Comparison of ENCODE assay signal across 10 cellular contexts in genomic region chr17:28042721-28043291, GRCh38. TPM values are rescaled to one million over a fixed set of nuclear protein-coding genes. Genes with fewer than 3 reads are reported as not detected.
DNase-seq lines count a peak whose midpoint lies in the region; ATAC-seq and TF ChIP-seq lines count a peak whose summit lies in the region.
"Had no signal": no experiment of that assay in that cellular context is flagged by ENCODE, and none has a peak within 500 bp of the region (broad histone marks: within the 10 kb centered on the region; RNA-seq: fewer than 3 reads in every experiment).

No MANE protein-coding gene starts in this region.

- peak overlapping the region; percentile 95 for H3K4me2 ChIP-seq in hepatocyte

- peaks cover 15% of the 10 kb centered on the region for H4K20me1 ChIP-seq in hepatocyte (ENCODE audit: insufficient read depth, poor library complexity, severe bottlenecking)

- peaks cover 70% of the 10 kb centered on the region for H3K4me1 Mint-ChIP-seq in activated CD4-positive, alpha-beta T cell treated with anti-CD3 and anti-CD28 coated beads, Interleukin-2, amount 10 ng/mL, durations not matched to agents 7 days and 5 days
- H3K4me1 Mint-ChIP-seq in activated CD4-positive, alpha-beta memory T cell treated with anti-CD3 and anti-CD28 coated beads for 36 hours (ENCODE audit: low read depth), result peaks cover 63% of the 10 kb centered on the region
- H3K4me1 Mint-ChIP-seq in stimulated activated memory B cell treated with anti-CD40 and anti-IgM and Interleukin-4, amounts not matched to agents 10 μg/mL and 1 μg/mL and 100 μg/mL, for 72 hours, result peaks cover 68% of the 10 kb centered on the region

- H3K79me2 ChIP-seq in hepatocyte, result peaks cover 59% of the 10 kb centered on the region

- H3K9me3 Mint-ChIP-seq in activated CD4-positive, alpha-beta T cell treated with anti-CD3 and anti-CD28 coated beads, Interleukin-2, amount 10 ng/mL, durations not matched to agents 7 days and 5 days, result no peaks in the 10 kb centered on the region
- H3K9me3 Mint-ChIP-seq in activated CD4-positive, alpha-beta memory T cell treated with anti-CD3 and anti-CD28 coated beads for 36 hours, result no peaks in the 10 kb centered on the region
- no peaks in the 10 kb centered on the region for H3K9me3 Mint-ChIP-seq in stimulated activated memory B cell treated with anti-CD40 and anti-IgM and Interleukin-4, amounts not matched to agents 10 μg/mL and 1 μg/mL and 100 μg/mL, for 72 hours

- peak overlapping the region; percentile 83 for H3K4me3 Mint-ChIP-seq in activated CD4-positive, alpha-beta T cell treated with anti-CD3 and anti-CD28 coated beads, Interleukin-2, amount 10 ng/mL, durations not matched to agents 7 days and 5 days
- peak overlapping the region; percentile 74 for H3K4me3 Mint-ChIP-seq in activated CD4-positive, alpha-beta memory T cell treated with anti-CD3 and anti-CD28 coated beads for 36 hours
- peak overlapping the region; percentile 93 for H3K4me3 Mint-ChIP-seq in stimulated activated memory B cell treated with anti-CD40 and anti-IgM and Interleukin-4, amounts not matched to agents 10 μg/mL and 1 μg/mL and 100 μg/mL, for 72 hours

- TF ChIP-seq CTCF in hepatocyte (IDR thresholded peaks at IDR 0.05; ENCODE audit: poor library complexity), result no peak

- H3K4me1 ChIP-seq in hepatocyte (ENCODE audit: insufficient read depth), result peaks cover 23% of the 10 kb centered on the region

- H3K27me3 ChIP-seq in hepatocyte, result no peaks in the 10 kb centered on the region

- DNase-seq in activated CD4-positive, alpha-beta T cell treated with anti-CD3 and anti-CD28 coated beads, Interleukin-2, amount 10 ng/mL, durations not matched to agents 7 days and 5 days, result no peak
- DNase-seq in activated CD4-positive, alpha-beta T cell treated with anti-CD3 and anti-CD28 coated beads for 4 hours, result no peak
- DNase-seq in activated CD4-positive, alpha-beta memory T cell treated with anti-CD3 and anti-CD28 coated beads for 36 hours, result no peak
- no peak for DNase-seq in hepatocyte (ENCODE audit: low spot score)
- no peak for DNase-seq in NAMALWA (ENCODE audit: low spot score)
- DNase-seq in effector CD4-positive, alpha-beta T cell, result no peak
- DNase-seq: activated gamma-delta T cell, NCI-H2171 had no signal

- CTCF ChIA-PET in activated CD4-positive, alpha-beta T cell treated with anti-CD3 and anti-CD28 coated beads, Interleukin-2, amount 10 ng/mL, durations not matched to agents 7 days and 5 days (lab: Charles Lee), result no interaction called here
- CTCF ChIA-PET in activated CD4-positive, alpha-beta memory T cell treated with anti-CD3 and anti-CD28 coated beads for 36 hours (lab: Charles Lee), result no interaction called here

- peak overlapping the region; percentile 86 for H3K4me3 ChIP-seq in hepatocyte

- intact Hi-C loops in activated CD4-positive, alpha-beta memory T cell treated with anti-CD3 and anti-CD28 coated beads for 36 hours (cut with micrococcal nuclease), result loop anchor here (5.0 kb wide), 1 partner anchor 274 kb away; the partner anchor contains the start of gene TMEM97

- H3K27ac ChIP-seq in hepatocyte, result no peak overlapping the region

- no peak for ATAC-seq in stimulated activated memory B cell treated with anti-CD40 and anti-IgM and Interleukin-4, amounts not matched to agents 10 μg/mL and 1 μg/mL and 100 μg/mL, for 72 hours
- no peak for ATAC-seq in GM19395 (IDR thresholded peaks at IDR 0.05; ENCODE audit: unreplicated experiment)

- POLR2A ChIA-PET in activated CD4-positive, alpha-beta T cell treated with anti-CD3 and anti-CD28 coated beads, Interleukin-2, amount 10 ng/mL, durations not matched to agents 7 days and 5 days (lab: Charles Lee), result no interaction called here
- POLR2A ChIA-PET in activated CD4-positive, alpha-beta memory T cell treated with anti-CD3 and anti-CD28 coated beads for 36 hours (lab: Charles Lee), result no interaction called here

- no peaks in the 10 kb centered on the region for H3K9me2 ChIP-seq in hepatocyte (replicated peaks; ENCODE audit: insufficient read depth)

- no peak overlapping the region for H2AFZ ChIP-seq in hepatocyte

- no peaks in the 10 kb centered on the region for H3K36me3 ChIP-seq in hepatocyte (replicated peaks; ENCODE audit: insufficient read depth, low read depth)

- H3K27ac Mint-ChIP-seq in activated CD4-positive, alpha-beta T cell treated with anti-CD3 and anti-CD28 coated beads, Interleukin-2, amount 10 ng/mL, durations not matched to agents 7 days and 5 days, result peak overlapping the region; percentile 82
- H3K27ac Mint-ChIP-seq in activated CD4-positive, alpha-beta memory T cell treated with anti-CD3 and anti-CD28 coated beads for 36 hours, result peak overlapping the region; percentile 58
- peak overlapping the region; percentile 64 for H3K27ac Mint-ChIP-seq in stimulated activated memory B cell treated with anti-CD40 and anti-IgM and Interleukin-4, amounts not matched to agents 10 μg/mL and 1 μg/mL and 100 μg/mL, for 72 hours

- 98% methylated on average over 16 of the region's 16 CpGs for WGBS in hepatocyte (ENCODE audit: low lambda C conversion rate, missing lambda C conversion rate)

- peaks cover 29% of the 10 kb centered on the region for H3K36me3 Mint-ChIP-seq in activated CD4-positive, alpha-beta T cell treated with anti-CD3 and anti-CD28 coated beads, Interleukin-2, amount 10 ng/mL, durations not matched to agents 7 days and 5 days (ENCODE audit: low read depth)
- H3K36me3 Mint-ChIP-seq in activated CD4-positive, alpha-beta memory T cell treated with anti-CD3 and anti-CD28 coated beads for 36 hours, result no peaks in the 10 kb centered on the region
- peaks cover 12% of the 10 kb centered on the region for H3K36me3 Mint-ChIP-seq in stimulated activated memory B cell treated with anti-CD40 and anti-IgM and Interleukin-4, amounts not matched to agents 10 μg/mL and 1 μg/mL and 100 μg/mL, for 72 hours

- no peaks in the 10 kb centered on the region for H3K9me3 ChIP-seq in hepatocyte (ENCODE audit: low read depth)

- H3K27me3 Mint-ChIP-seq in activated CD4-positive, alpha-beta T cell treated with anti-CD3 and anti-CD28 coated beads, Interleukin-2, amount 10 ng/mL, durations not matched to agents 7 days and 5 days, result peaks cover 5% of the 10 kb centered on the region
- no peaks in the 10 kb centered on the region for H3K27me3 Mint-ChIP-seq in activated CD4-positive, alpha-beta memory T cell treated with anti-CD3 and anti-CD28 coated beads for 36 hours
- H3K27me3 Mint-ChIP-seq in stimulated activated memory B cell treated with anti-CD40 and anti-IgM and Interleukin-4, amounts not matched to agents 10 μg/mL and 1 μg/mL and 100 μg/mL, for 72 hours, result no peaks in the 10 kb centered on the region

RNA-seq across cellular contexts. Expression of gene NLK, which starts 0.3 kb away (rescaled TPM):
- 10 to 100 TPM; 13.3 to 15.7 TPM for total RNA-seq in activated CD4-positive, alpha-beta T cell treated with anti-CD3 and anti-CD28 coated beads, Interleukin-2, amount 10 ng/mL, durations not matched to agents 7 days and 5 days
- total RNA-seq in activated CD4-positive, alpha-beta memory T cell treated with anti-CD3 and anti-CD28 coated beads for 36 hours, result 1 to 10 TPM; 6.8 to 8.3 TPM
- total RNA-seq in hepatocyte, result 24.9 and 29.1 TPM in 2 replicates
- 5.2 and 7.1 TPM in 2 replicates for polyA plus RNA-seq in hepatocyte
